ENCODE assay signal across 19 cellular contexts in the genomic region with DNA sequence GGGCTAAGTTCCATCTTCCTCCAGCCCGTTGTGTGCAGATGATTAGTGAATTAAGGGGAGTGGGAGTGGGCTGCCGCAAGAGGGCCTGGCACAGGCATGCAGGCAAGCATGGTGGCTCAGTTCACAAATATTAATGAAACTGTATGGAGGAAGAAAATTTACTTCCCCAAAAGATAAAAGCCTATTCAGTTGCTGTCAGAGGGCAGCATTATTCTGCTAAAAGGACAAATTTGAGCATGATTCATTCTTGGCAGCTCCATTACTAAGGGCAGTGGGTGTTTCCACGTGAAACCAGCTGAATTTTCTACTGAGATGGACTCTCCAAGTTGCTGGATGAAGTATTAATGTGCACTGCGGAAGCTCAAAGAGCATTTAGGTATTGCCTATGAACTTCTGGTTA.
"Had no signal": no experiment of that assay in that cellular context is flagged by ENCODE, and none has a peak within 500 bp of the region (broad histone marks: within the 10 kb centered on the region; RNA-seq: fewer than 3 reads in every experiment).

No MANE protein-coding gene starts in this region.

- ATAC-seq: effector memory CD8-positive, alpha-beta T cell; gastrocnemius medialis; heart right ventricle; natural killer cell treated with Interleukin-12 subunit alpha and Interleukin-12 subunit beta and Interleukin-15 and Interleukin-18, amount 100 ng/mL, for 72 hours had no signal

- DNase-seq: effector memory CD8-positive, alpha-beta T cell; gastrocnemius medialis; heart right ventricle; hypothalamus; kidney glomerular epithelial cell; midbrain; nucleus accumbens; ovary; sigmoid colon; stimulated activated naive CD4-positive, alpha-beta T cell; stomach; substantia nigra had no signal

- H3K4me1 ChIP-seq: gastrocnemius medialis, right atrium auricular region, sigmoid colon, stomach had no signal

- H3K36me3 ChIP-seq: gastrocnemius medialis, heart right ventricle, neural progenitor cell, ovary, right atrium auricular region, sigmoid colon, stomach, thoracic aorta had no signal

- H3K9me3 ChIP-seq: gastrocnemius medialis, heart right ventricle, ovary, right atrium auricular region, sigmoid colon, stomach, thoracic aorta had no signal

- H3K27me3 ChIP-seq: gastrocnemius medialis, neural progenitor cell, ovary, right atrium auricular region had no signal

- H3K4me1 Mint-ChIP-seq: memory B cell had no signal

- H3K4me3 ChIP-seq: coronary artery, gastrocnemius medialis, heart right ventricle, neural progenitor cell, ovary, right atrium auricular region, sigmoid colon, skin epidermis, stomach, thoracic aorta had no signal

- H3K4me3 Mint-ChIP-seq: effector memory CD8-positive, alpha-beta T cell; memory B cell; natural killer cell treated with Interleukin-12 subunit alpha and Interleukin-12 subunit beta and Interleukin-15 and Interleukin-18, amount 100 ng/mL, for 72 hours; neural progenitor cell had no signal

- H3K27ac Mint-ChIP-seq: effector memory CD8-positive, alpha-beta T cell; memory B cell; natural killer cell treated with Interleukin-12 subunit alpha and Interleukin-12 subunit beta and Interleukin-15 and Interleukin-18, amount 100 ng/mL, for 72 hours; neural progenitor cell had no signal

- H3K27ac ChIP-seq: coronary artery, gastrocnemius medialis, neural progenitor cell, ovary, right atrium auricular region, sigmoid colon, skin epidermis, stomach, thoracic aorta had no signal

- H3K9me3 Mint-ChIP-seq: effector memory CD8-positive, alpha-beta T cell; memory B cell; natural killer cell treated with Interleukin-12 subunit alpha and Interleukin-12 subunit beta and Interleukin-15 and Interleukin-18, amount 100 ng/mL, for 72 hours; neural progenitor cell had no signal

- H3K36me3 Mint-ChIP-seq: memory B cell; natural killer cell treated with Interleukin-12 subunit alpha and Interleukin-12 subunit beta and Interleukin-15 and Interleukin-18, amount 100 ng/mL, for 72 hours; neural progenitor cell had no signal
